Comparison of ENCODE assay signal across 1 cellular context in the genomic region with DNA sequence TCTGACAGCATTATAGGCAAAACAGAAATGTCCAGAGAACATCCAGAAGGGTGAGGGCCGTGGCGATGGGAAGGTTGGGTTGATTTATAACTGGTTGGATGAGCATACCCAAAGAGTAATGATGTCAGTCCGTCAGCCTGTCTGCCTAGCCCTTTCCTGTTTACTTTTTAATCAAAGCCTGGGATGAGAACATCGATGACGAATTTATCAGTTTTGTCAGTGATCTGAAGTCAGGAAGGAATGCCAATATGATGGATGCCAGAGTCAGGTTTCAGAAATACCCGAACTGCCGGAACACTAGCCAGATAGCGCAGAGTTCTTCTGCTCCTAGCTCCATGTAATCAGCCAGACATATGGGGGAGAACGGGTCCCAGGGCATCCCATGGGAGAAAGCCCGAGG.
TF ChIP-seq lines count a peak whose summit lies in the region.

No MANE protein-coding gene starts in this region.

TF ChIP-seq in HCT116, 20 proteins besides CTCF, POLR2A, EP300 and RAD21 (continued from another document):
- TF ChIP-seq EGR1 (IDR thresholded peaks at IDR 0.05; ENCODE audit: low read depth), result no peak
- no peak for TF ChIP-seq EZH2phosphoT487 (IDR thresholded peaks at IDR 0.05; ENCODE audit: borderline replicate concordance)
- TF ChIP-seq POLR2AphosphoS5 (IDR thresholded peaks at IDR 0.05; ENCODE audit: low read depth, low read length), result no peak
- no peak for TF ChIP-seq ZNF274 (IDR thresholded peaks at IDR 0.05; ENCODE audit: low read depth, low read length)
- TF ChIP-seq FOSL1 (IDR thresholded peaks at IDR 0.05; ENCODE audit: low read depth), result no peak
- TF ChIP-seq, protein P1, sequence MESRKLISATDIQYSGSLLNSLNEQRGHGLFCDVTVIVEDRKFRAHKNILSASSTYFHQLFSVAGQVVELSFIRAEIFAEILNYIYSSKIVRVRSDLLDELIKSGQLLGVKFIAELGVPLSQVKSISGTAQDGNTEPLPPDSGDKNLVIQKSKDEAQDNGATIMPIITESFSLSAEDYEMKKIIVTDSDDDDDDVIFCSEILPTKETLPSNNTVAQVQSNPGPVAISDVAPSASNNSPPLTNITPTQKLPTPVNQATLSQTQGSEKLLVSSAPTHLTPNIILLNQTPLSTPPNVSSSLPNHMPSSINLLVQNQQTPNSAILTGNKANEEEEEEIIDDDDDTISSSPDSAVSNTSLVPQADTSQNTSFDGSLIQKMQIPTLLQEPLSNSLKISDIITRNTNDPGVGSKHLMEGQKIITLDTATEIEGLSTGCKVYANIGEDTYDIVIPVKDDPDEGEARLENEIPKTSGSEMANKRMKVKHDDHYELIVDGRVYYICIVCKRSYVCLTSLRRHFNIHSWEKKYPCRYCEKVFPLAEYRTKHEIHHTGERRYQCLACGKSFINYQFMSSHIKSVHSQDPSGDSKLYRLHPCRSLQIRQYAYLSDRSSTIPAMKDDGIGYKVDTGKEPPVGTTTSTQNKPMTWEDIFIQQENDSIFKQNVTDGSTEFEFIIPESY (IDR thresholded peaks at IDR 0.05; ENCODE audit: extremely low read depth, insufficient replicate concordance, low read length), result no peak
- no peak for TF ChIP-seq CBX3 (IDR thresholded peaks at IDR 0.05; ENCODE audit: low read depth)
- TF ChIP-seq CEBPB (IDR thresholded peaks at IDR 0.05; ENCODE audit: low read depth), result no peak
- TF ChIP-seq SP1 (IDR thresholded peaks at IDR 0.05; ENCODE audit: low read depth), result no peak
